ENCODE assay signal across 1 cellular context in genomic region chr5:134437340-134438267, GRCh38.
TF ChIP-seq lines count a peak whose summit lies in the region.

No MANE protein-coding gene starts in this region.

TF ChIP-seq in K562, 482 proteins besides CTCF, POLR2A, EP300 and RAD21 (continued from another document and continues in another):
- TF ChIP-seq, protein P1, sequence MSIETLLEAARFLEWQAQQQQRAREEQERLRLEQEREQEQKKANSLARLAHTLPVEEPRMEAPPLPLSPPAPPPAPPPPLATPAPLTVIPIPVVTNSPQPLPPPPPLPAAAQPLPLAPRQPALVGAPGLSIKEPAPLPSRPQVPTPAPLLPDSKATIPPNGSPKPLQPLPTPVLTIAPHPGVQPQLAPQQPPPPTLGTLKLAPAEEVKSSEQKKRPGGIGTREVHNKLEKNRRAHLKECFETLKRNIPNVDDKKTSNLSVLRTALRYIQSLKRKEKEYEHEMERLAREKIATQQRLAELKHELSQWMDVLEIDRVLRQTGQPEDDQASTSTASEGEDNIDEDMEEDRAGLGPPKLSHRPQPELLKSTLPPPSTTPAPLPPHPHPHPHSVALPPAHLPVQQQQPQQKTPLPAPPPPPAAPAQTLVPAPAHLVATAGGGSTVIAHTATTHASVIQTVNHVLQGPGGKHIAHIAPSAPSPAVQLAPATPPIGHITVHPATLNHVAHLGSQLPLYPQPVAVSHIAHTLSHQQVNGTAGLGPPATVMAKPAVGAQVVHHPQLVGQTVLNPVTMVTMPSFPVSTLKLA (conservative IDR thresholded peaks at IDR 0.05) = peak in 1 of 2 experiments; percentile 43; a peak in 2 of 4 replicates
- TF ChIP-seq ZNF830 (CRISPR knock-in tag; IDR thresholded peaks at IDR 0.05) = peak; percentile 59; the same call in 1 of the 2 replicates
- peak; percentile 34 for TF ChIP-seq SMAD1 (IDR thresholded peaks at IDR 0.05; ENCODE audit: low read depth, low read length, partially characterized antibody)
- no peak for TF ChIP-seq RBM34 (IDR thresholded peaks at IDR 0.05; ENCODE audit: borderline replicate concordance, insufficient read depth, low read length)
- TF ChIP-seq ZFX (CRISPR knock-in tag; IDR thresholded peaks at IDR 0.05) = peak; percentile 68
- TF ChIP-seq XRCC4 (IDR thresholded peaks at IDR 0.05; ENCODE audit: extremely low read depth, insufficient read depth, insufficient read length) = no peak
- TF ChIP-seq, protein P2, sequence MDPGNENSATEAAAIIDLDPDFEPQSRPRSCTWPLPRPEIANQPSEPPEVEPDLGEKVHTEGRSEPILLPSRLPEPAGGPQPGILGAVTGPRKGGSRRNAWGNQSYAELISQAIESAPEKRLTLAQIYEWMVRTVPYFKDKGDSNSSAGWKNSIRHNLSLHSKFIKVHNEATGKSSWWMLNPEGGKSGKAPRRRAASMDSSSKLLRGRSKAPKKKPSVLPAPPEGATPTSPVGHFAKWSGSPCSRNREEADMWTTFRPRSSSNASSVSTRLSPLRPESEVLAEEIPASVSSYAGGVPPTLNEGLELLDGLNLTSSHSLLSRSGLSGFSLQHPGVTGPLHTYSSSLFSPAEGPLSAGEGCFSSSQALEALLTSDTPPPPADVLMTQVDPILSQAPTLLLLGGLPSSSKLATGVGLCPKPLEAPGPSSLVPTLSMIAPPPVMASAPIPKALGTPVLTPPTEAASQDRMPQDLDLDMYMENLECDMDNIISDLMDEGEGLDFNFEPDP (CRISPR knock-in tag; IDR thresholded peaks at IDR 0.05) = no peak
- TF ChIP-seq CBFA2T3 (IDR thresholded peaks at IDR 0.05) = peak; percentile 97
- TF ChIP-seq ZNF584 (CRISPR knock-in tag; IDR thresholded peaks at IDR 0.05; ENCODE audit: low read depth) = 0 out of 2 replicates have a peak, but pooled peaks have one; percentile 20
- TF ChIP-seq TBP (optimal IDR thresholded peaks at IDR 0.05; ENCODE audit: low read depth, low read length) = peak; percentile 12
- TF ChIP-seq RCOR1 (IDR thresholded peaks at IDR 0.05; ENCODE audit: borderline replicate concordance in 1 of 2, low read depth in 2 of 2, low read length in 2 of 2) = peak in 1 of 2 experiments; percentile 96; a peak in 2 of 4 replicates
- TF ChIP-seq KDM1A (IDR thresholded peaks at IDR 0.05) = peak; percentile 64 to 69; a peak in 3 of 4 replicates
- TF ChIP-seq NUFIP1 (IDR thresholded peaks at IDR 0.05; ENCODE audit: partially characterized antibody) = no peak
- TF ChIP-seq MCM5 (IDR thresholded peaks at IDR 0.05; ENCODE audit: low read depth) = no peak
- TF ChIP-seq FOSL1 (tag; conservative IDR thresholded peaks at IDR 0.05) = peak; percentile 73
- TF ChIP-seq ZBTB49 (CRISPR knock-in tag; IDR thresholded peaks at IDR 0.05; ENCODE audit: borderline replicate concordance) = no peak
- TF ChIP-seq THRAP3 (IDR thresholded peaks at IDR 0.05; ENCODE audit: borderline replicate concordance) = no peak
- TF ChIP-seq ZNF699 (CRISPR knock-in tag; IDR thresholded peaks at IDR 0.05; ENCODE audit: insufficient replicate concordance) = no peak
- TF ChIP-seq CREM (IDR thresholded peaks at IDR 0.05; ENCODE audit: low read depth) = peak; percentile 44; the same call in 1 of the 2 replicates
- TF ChIP-seq KLF16 (IDR thresholded peaks at IDR 0.05) = peak; percentile 89
- TF ChIP-seq, protein P3, sequence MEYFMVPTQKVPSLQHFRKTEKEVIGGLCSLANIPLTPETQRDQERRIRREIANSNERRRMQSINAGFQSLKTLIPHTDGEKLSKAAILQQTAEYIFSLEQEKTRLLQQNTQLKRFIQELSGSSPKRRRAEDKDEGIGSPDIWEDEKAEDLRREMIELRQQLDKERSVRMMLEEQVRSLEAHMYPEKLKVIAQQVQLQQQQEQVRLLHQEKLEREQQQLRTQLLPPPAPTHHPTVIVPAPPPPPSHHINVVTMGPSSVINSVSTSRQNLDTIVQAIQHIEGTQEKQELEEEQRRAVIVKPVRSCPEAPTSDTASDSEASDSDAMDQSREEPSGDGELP (CRISPR knock-in tag; IDR thresholded peaks at IDR 0.05; ENCODE audit: borderline replicate concordance) = peak; percentile 96
- no peak for TF ChIP-seq HDGF (IDR thresholded peaks at IDR 0.05)
- TF ChIP-seq RAD51 (IDR thresholded peaks at IDR 0.05; ENCODE audit: borderline replicate concordance, low read depth) = peak; percentile 34; the same call in 1 of the 2 replicates
- TF ChIP-seq UBTF (IDR thresholded peaks at IDR 0.05; ENCODE audit: borderline replicate concordance in 1 of 2, low read depth in 2 of 2, low read length in 2 of 2) = peak in 1 of 2 experiments; percentile 85; a peak in 2 of 4 replicates
- peak; percentile 93 for TF ChIP-seq MAFK (IDR thresholded peaks at IDR 0.05; ENCODE audit: low read length)
- no peak for TF ChIP-seq HNRNPUL1 (IDR thresholded peaks at IDR 0.05; ENCODE audit: low read length)
- TF ChIP-seq ZNF586 (CRISPR knock-in tag; conservative IDR thresholded peaks at IDR 0.05) = no peak
- peak; percentile 54; the same call in 1 of the 2 replicates for TF ChIP-seq RNF2 (IDR thresholded peaks at IDR 0.05)
- peak; percentile 91 for TF ChIP-seq POLR2AphosphoS5 (IDR thresholded peaks at IDR 0.05; ENCODE audit: control insufficient read depth, insufficient read depth, low read depth, low read length)
- TF ChIP-seq, protein P4, sequence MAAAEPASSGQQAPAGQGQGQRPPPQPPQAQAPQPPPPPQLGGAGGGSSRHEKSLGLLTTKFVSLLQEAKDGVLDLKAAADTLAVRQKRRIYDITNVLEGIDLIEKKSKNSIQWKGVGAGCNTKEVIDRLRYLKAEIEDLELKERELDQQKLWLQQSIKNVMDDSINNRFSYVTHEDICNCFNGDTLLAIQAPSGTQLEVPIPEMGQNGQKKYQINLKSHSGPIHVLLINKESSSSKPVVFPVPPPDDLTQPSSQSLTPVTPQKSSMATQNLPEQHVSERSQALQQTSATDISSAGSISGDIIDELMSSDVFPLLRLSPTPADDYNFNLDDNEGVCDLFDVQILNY (CRISPR knock-in tag; IDR thresholded peaks at IDR 0.05) = no peak
- TF ChIP-seq PTBP1 (IDR thresholded peaks at IDR 0.05; ENCODE audit: low read depth, low read length) = no peak
- no peak for TF ChIP-seq IFI16 (CRISPR knock-in tag; IDR thresholded peaks at IDR 0.05)
- TF ChIP-seq GABPB1 (CRISPR knock-in tag; IDR thresholded peaks at IDR 0.05) = 0 out of 2 replicates have a peak, but pooled peaks have one; percentile 14
- TF ChIP-seq ZFPM2 (CRISPR knock-in tag; IDR thresholded peaks at IDR 0.05) = no peak
- TF ChIP-seq PTTG1 (tag; IDR thresholded peaks at IDR 0.05; ENCODE audit: low read depth) = no peak
- TF ChIP-seq, protein P5, sequence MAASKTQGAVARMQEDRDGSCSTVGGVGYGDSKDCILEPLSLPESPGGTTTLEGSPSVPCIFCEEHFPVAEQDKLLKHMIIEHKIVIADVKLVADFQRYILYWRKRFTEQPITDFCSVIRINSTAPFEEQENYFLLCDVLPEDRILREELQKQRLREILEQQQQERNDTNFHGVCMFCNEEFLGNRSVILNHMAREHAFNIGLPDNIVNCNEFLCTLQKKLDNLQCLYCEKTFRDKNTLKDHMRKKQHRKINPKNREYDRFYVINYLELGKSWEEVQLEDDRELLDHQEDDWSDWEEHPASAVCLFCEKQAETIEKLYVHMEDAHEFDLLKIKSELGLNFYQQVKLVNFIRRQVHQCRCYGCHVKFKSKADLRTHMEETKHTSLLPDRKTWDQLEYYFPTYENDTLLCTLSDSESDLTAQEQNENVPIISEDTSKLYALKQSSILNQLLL (CRISPR knock-in tag; IDR thresholded peaks at IDR 0.05; ENCODE audit: borderline replicate concordance) = no peak
- no peak for TF ChIP-seq SAP30 (IDR thresholded peaks at IDR 0.05; ENCODE audit: borderline replicate concordance, insufficient read depth, low read depth, low read length, poor library complexity, severe bottlenecking)
- TF ChIP-seq COPS2 (conservative IDR thresholded peaks at IDR 0.05) = no peak
- TF ChIP-seq NONO (IDR thresholded peaks at IDR 0.05; ENCODE audit: low read depth in 2 of 2, low read length in 1 of 2) = no peak
- TF ChIP-seq C11orf30 (IDR thresholded peaks at IDR 0.05; ENCODE audit: low read depth) = peak; percentile 99
- TF ChIP-seq, protein P6, sequence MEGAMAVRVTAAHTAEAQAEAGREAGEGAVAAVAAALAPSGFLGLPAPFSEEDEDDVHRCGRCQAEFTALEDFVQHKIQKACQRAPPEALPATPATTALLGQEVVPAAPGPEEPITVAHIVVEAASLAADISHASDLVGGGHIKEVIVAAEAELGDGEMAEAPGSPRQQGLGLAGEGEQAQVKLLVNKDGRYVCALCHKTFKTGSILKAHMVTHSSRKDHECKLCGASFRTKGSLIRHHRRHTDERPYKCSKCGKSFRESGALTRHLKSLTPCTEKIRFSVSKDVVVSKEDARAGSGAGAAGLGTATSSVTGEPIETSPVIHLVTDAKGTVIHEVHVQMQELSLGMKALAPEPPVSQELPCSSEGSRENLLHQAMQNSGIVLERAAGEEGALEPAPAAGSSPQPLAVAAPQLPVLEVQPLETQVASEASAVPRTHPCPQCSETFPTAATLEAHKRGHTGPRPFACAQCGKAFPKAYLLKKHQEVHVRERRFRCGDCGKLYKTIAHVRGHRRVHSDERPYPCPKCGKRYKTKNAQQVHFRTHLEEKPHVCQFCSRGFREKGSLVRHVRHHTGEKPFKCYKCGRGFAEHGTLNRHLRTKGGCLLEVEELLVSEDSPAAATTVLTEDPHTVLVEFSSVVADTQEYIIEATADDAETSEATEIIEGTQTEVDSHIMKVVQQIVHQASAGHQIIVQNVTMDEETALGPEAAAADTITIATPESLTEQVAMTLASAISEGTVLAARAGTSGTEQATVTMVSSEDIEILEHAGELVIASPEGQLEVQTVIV (CRISPR knock-in tag; IDR thresholded peaks at IDR 0.05; ENCODE audit: borderline replicate concordance) = no peak
- TF ChIP-seq KAT8 (IDR thresholded peaks at IDR 0.05; ENCODE audit: low read depth) = no peak
- TF ChIP-seq MYC (IDR thresholded peaks at IDR 0.05; ENCODE audit: low read depth, low read length) = peak; percentile 57; the same call in 1 of the 2 replicates
- no peak for TF ChIP-seq MYC (CRISPR knock-in tag; IDR thresholded peaks at IDR 0.05; ENCODE audit: borderline replicate concordance, low read depth)
- TF ChIP-seq CHD1 (IDR thresholded peaks at IDR 0.05; ENCODE audit: low read length) = no peak
- TF ChIP-seq, protein P7, sequence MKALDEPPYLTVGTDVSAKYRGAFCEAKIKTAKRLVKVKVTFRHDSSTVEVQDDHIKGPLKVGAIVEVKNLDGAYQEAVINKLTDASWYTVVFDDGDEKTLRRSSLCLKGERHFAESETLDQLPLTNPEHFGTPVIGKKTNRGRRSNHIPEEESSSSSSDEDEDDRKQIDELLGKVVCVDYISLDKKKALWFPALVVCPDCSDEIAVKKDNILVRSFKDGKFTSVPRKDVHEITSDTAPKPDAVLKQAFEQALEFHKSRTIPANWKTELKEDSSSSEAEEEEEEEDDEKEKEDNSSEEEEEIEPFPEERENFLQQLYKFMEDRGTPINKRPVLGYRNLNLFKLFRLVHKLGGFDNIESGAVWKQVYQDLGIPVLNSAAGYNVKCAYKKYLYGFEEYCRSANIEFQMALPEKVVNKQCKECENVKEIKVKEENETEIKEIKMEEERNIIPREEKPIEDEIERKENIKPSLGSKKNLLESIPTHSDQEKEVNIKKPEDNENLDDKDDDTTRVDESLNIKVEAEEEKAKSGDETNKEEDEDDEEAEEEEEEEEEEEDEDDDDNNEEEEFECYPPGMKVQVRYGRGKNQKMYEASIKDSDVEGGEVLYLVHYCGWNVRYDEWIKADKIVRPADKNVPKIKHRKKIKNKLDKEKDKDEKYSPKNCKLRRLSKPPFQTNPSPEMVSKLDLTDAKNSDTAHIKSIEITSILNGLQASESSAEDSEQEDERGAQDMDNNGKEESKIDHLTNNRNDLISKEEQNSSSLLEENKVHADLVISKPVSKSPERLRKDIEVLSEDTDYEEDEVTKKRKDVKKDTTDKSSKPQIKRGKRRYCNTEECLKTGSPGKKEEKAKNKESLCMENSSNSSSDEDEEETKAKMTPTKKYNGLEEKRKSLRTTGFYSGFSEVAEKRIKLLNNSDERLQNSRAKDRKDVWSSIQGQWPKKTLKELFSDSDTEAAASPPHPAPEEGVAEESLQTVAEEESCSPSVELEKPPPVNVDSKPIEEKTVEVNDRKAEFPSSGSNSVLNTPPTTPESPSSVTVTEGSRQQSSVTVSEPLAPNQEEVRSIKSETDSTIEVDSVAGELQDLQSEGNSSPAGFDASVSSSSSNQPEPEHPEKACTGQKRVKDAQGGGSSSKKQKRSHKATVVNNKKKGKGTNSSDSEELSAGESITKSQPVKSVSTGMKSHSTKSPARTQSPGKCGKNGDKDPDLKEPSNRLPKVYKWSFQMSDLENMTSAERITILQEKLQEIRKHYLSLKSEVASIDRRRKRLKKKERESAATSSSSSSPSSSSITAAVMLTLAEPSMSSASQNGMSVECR (CRISPR knock-in tag; IDR thresholded peaks at IDR 0.05) = no peak
- TF ChIP-seq ZNF354B (CRISPR knock-in tag; IDR thresholded peaks at IDR 0.05) = no peak
